In the genomic region with DNA sequence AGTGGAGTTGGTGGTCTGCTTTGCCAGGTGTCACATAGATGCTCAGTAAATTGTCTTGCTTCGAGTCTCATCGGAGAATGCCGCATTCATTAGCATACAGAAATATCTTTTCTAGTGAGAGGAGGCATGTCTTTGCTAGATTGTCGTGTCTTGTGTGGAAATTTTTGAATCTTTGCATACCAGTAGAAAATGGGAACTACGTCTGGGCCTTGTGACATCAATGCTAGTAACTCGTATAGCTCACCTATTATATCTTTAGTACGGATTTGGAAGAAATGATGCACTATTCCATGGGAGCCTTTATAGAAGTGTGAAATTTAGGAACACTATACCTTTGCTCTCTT, we compare ENCODE assay signal across 8 cellular contexts. TPM values are rescaled to one million over a fixed set of nuclear protein-coding genes. Genes with fewer than 3 reads are reported as not detected.
DNase-seq lines count a peak whose midpoint lies in the region; ATAC-seq, FAIRE-seq and TF ChIP-seq lines count a peak whose summit lies in the region.

No MANE protein-coding gene starts in this region.

- peaks cover 5 to 9% of the 10 kb centered on the region in 2 donors for H3K36me3 ChIP-seq in small intestine (ENCODE audit: control insufficient read depth in 2 of 2, insufficient read depth in 2 of 2, low read length in 2 of 2)

- peak; percentile 12 for ATAC-seq in GM18909 (IDR thresholded peaks at IDR 0.05; ENCODE audit: poor library complexity, unreplicated experiment)
- peak; percentile 21 for ATAC-seq in HG03196 (IDR thresholded peaks at IDR 0.05; ENCODE audit: unreplicated experiment)
- ATAC-seq in right cardiac atrium, result no peak

- WGBS in right cardiac atrium, result 3% methylated on average over 7 of the region's 7 CpGs
- WGBS in small intestine, 3 donors, result 1 to 2% (median 1%) methylated on average over 7 of the region's 7 CpGs

- no peaks in the 10 kb centered on the region for H3K9me3 ChIP-seq in right cardiac atrium (ENCODE audit: control insufficient read depth, low read length)
- no peaks in the 10 kb centered on the region for H3K9me3 ChIP-seq in small intestine (ENCODE audit: control insufficient read depth, low read depth)

- CTCF ChIA-PET in AG04449 (lab: Yijun Ruan, JAX), result interaction anchor here (1.0 to 1.2 kb wide), 2 partner anchors 101 to 442 kb away, joined by 3 read pairs; no protein-coding TSS in a partner anchor

- H3K4me3 ChIP-seq in AG04449 (ENCODE audit: low read depth, low read length) (peak overlapping the region; percentile 94), right cardiac atrium (ENCODE audit: low read length) (peak overlapping the region; percentile 84), small intestine (ENCODE audit: low read depth in 1 of 2, low read length in 2 of 2) (peak overlapping the region; percentile 97 to 99)

- peaks cover 3% of the 10 kb centered on the region for H3K4me1 ChIP-seq in right cardiac atrium (ENCODE audit: control insufficient read depth, insufficient read depth, low read length)
- peaks cover 2 to 3% of the 10 kb centered on the region in 2 donors for H3K4me1 ChIP-seq in small intestine (ENCODE audit: control insufficient read depth in 2 of 2, insufficient read depth in 1 of 2, low read depth in 1 of 2, low read length in 1 of 2)

- intact Hi-C loops in right cardiac atrium (cut with DNase I), result loop anchor here in 1 of 4 donors (10.0 kb wide), 1 partner anchor 64 kb away; no protein-coding TSS in a partner anchor

- TF ChIP-seq CTCF in AG04449 (IDR thresholded peaks at IDR 0.05; ENCODE audit: insufficient read depth, low read length, missing control alignments), result no peak
- TF ChIP-seq CTCF in VCaP (conservative IDR thresholded peaks at IDR 0.05), result no peak

- H3K27me3 ChIP-seq in right cardiac atrium (ENCODE audit: control insufficient read depth, insufficient read depth) (no peaks in the 10 kb centered on the region), small intestine (ENCODE audit: control insufficient read depth in 2 of 2, insufficient read depth in 2 of 2, low read length in 2 of 2) (no peaks in the 10 kb centered on the region)

- FAIRE-seq in small intestine (lab: Jason Lieb, UNC), result no peak

- DNase-seq in AG04449 (ENCODE audit: low read depth, low spot score), result no peak
- DNase-seq in right cardiac atrium, result no peak
- DNase-seq in small intestine, result peak; percentile 20
- DNase-seq in C1 segment of cervical spinal cord (lab: John Stamatoyannopoulos, UW), result no peak
- no peak for DNase-seq in NCI-H82 treated with DMSO at 0.1 percent for 48 hours (lab: John Stamatoyannopoulos, UW; ENCODE audit: unreplicated experiment)

- H3K27ac ChIP-seq in VCaP (peak overlapping the region; percentile 91), right cardiac atrium (ENCODE audit: low read length) (peak overlapping the region; percentile 63), small intestine (ENCODE audit: low read depth in 1 of 2, low read length in 1 of 2) (peak overlapping the region; percentile 95 to 96)

- POLR2A ChIA-PET in AG04449 (lab: Yijun Ruan, JAX), result no interaction called here

RNA-seq across cellular contexts. Expression of gene UHMK1, which starts 0.8 kb away (rescaled TPM):
- 10 to 100 TPM; 23.9 to 26.3 (median 25.3) TPM for total RNA-seq in right cardiac atrium
- polyA plus RNA-seq in right cardiac atrium, result 8.4 TPM
- 10 to 100 TPM; 13.0 to 19.9 (median 15.2) TPM for polyA plus RNA-seq in small intestine

Comparison
In these comparisons a context has a peak if more than half of its experiments do, and no peak if none do; other contexts are left out.
1. ATAC-seq: peak in GM18909 (single experiment) and HG03196 (single experiment); none in right cardiac atrium (0 of 2).
2. Peak in every context shown above with its lines, with median percentiles within 50 percentile points of each other: H3K4me3 ChIP-seq and H3K27ac ChIP-seq.